2 cellular contexts compared by ENCODE assay signal in the genomic region with DNA sequence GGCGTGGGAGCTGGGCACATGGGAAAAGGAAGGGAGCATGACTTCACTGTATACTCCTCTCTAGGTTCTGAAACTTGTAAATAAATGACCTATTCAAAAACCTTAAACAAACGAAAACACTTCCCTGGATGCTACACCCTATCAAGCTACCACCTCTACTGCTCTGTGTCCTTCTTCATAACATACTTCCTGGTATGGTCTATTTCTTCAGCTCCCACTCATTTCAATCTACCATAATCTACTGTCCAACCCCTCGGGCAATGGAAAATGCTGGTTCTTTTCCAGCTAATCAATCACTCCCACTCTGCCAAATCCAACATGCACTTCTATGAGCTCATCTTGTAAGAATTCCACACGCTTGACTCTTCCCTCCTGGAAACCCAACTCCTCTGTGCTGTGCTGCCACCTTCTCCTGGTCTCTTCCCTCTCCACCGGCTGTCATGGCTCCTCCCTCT.
TF ChIP-seq lines count a peak whose summit lies in the region.

No MANE protein-coding gene starts in this region.

TF ChIP-seq in SK-N-SH treated with all-trans-retinoic acid at 6 μM for 48 hours, 23 proteins besides CTCF, POLR2A, EP300 and RAD21 (continued from another document):
- TF ChIP-seq, protein P1, sequence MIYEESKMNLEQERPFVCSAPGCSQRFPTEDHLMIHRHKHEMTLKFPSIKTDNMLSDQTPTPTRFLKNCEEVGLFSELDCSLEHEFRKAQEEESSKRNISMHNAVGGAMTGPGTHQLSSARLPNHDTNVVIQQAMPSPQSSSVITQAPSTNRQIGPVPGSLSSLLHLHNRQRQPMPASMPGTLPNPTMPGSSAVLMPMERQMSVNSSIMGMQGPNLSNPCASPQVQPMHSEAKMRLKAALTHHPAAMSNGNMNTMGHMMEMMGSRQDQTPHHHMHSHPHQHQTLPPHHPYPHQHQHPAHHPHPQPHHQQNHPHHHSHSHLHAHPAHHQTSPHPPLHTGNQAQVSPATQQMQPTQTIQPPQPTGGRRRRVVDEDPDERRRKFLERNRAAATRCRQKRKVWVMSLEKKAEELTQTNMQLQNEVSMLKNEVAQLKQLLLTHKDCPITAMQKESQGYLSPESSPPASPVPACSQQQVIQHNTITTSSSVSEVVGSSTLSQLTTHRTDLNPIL (CRISPR knock-in tag; IDR thresholded peaks at IDR 0.05; ENCODE audit: low read depth), result no peak
- TF ChIP-seq TCF4 (CRISPR knock-in tag; IDR thresholded peaks at IDR 0.05; ENCODE audit: borderline replicate concordance) (no peak), RARB (CRISPR knock-in tag; IDR thresholded peaks at IDR 0.05) (no peak), ISL1 (CRISPR knock-in tag; IDR thresholded peaks at IDR 0.05) (no peak), ZNF565 (CRISPR knock-in tag; conservative IDR thresholded peaks at IDR 0.05; ENCODE audit: low read depth) (no peak)

TF ChIP-seq in SK-N-SH, 30 proteins besides CTCF, POLR2A, EP300 and RAD21 (continued from another document):
- TF ChIP-seq, protein P2, sequence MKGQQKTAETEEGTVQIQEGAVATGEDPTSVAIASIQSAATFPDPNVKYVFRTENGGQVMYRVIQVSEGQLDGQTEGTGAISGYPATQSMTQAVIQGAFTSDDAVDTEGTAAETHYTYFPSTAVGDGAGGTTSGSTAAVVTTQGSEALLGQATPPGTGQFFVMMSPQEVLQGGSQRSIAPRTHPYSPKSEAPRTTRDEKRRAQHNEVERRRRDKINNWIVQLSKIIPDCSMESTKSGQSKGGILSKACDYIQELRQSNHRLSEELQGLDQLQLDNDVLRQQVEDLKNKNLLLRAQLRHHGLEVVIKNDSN (IDR thresholded peaks at IDR 0.05; ENCODE audit: borderline replicate concordance, low read depth), result no peak
- TF ChIP-seq POLR2AphosphoS5 (IDR thresholded peaks at IDR 0.05; ENCODE audit: low read depth, low read length) (no peak), RXRA (IDR thresholded peaks at IDR 0.05; ENCODE audit: borderline replicate concordance, low read depth) (no peak), RCOR1 (IDR thresholded peaks at IDR 0.05; ENCODE audit: low read length) (no peak), FOXM1 (IDR thresholded peaks at IDR 0.05; ENCODE audit: low read depth) (no peak), TEAD4 (IDR thresholded peaks at IDR 0.05; ENCODE audit: borderline replicate concordance, insufficient read depth) (no peak)
